In genomic region chr5:87851603-87852002, GRCh38 we compare ENCODE assay signal across 28 cellular contexts.
"Had no signal": no experiment of that assay in that cellular context is flagged by ENCODE, and none has a peak within 500 bp of the region (broad histone marks: within the 10 kb centered on the region; RNA-seq: fewer than 3 reads in every experiment).

No MANE protein-coding gene starts in this region.

- H3K4me1 ChIP-seq: colonic mucosa, esophagus squamous epithelium, gastrocnemius medialis, heart right ventricle, left lung, lower lobe of right lung had no signal

- H3K4me3 ChIP-seq: colonic mucosa, esophagus squamous epithelium, gastrocnemius medialis, heart right ventricle, left lung, lower lobe of right lung, mucosa of descending colon had no signal

- H3K9me3 ChIP-seq: colonic mucosa, esophagus squamous epithelium, gastrocnemius medialis, left lung, lower lobe of right lung, mucosa of descending colon had no signal

- H3K36me3 ChIP-seq: colonic mucosa, esophagus squamous epithelium, gastrocnemius medialis, heart right ventricle, left lung, lower lobe of right lung had no signal

- ATAC-seq: effector memory CD8-positive, alpha-beta T cell; esophagus mucosa; gastrocnemius medialis; heart right ventricle; left colon; left lung; left ventricle myocardium superior; lower lobe of right lung; mucosa of descending colon; naive thymus-derived CD8-positive, alpha-beta T cell had no signal

- FAIRE-seq: endometrium, kidney had no signal

- H3K27me3 ChIP-seq: colonic mucosa, esophagus squamous epithelium, gastrocnemius medialis, left lung had no signal

- DNase-seq: colonic mucosa; cortex of kidney; effector CD8-positive, alpha-beta T cell; effector memory CD8-positive, alpha-beta T cell; endodermal cell; erythroblast; esophagus squamous epithelium; foreskin fibroblast; foreskin melanocyte; gastrocnemius medialis; glutamatergic neuron; head of caudate nucleus; heart right ventricle; hippocampal formation; immature natural killer cell; islet precursor cell; kidney; left colon; left lung; lower lobe of right lung; mesenchymal stem cell; mucosa of descending colon; naive B cell; naive thymus-derived CD8-positive, alpha-beta T cell had no signal

- H3K27ac ChIP-seq: colonic mucosa, epithelial cell of prostate, esophagus squamous epithelium, gastrocnemius medialis, heart right ventricle, left lung, lower lobe of right lung had no signal
